In genomic region chr9:94941211-94941875, GRCh38 we compare ENCODE assay signal across 13 cellular contexts.
DNase-seq lines count a peak whose midpoint lies in the region; ATAC-seq, FAIRE-seq and TF ChIP-seq lines count a peak whose summit lies in the region.
"Had no signal": no experiment of that assay in that cellular context is flagged by ENCODE, and none has a peak within 500 bp of the region (broad histone marks: within the 10 kb centered on the region; RNA-seq: fewer than 3 reads in every experiment).

No MANE protein-coding gene starts in this region.

- ATAC-seq in heart right ventricle (peak in 6 of 8 donors; percentile 22 to 79 (median 38)), pancreas (peak; percentile 64 to 86 (median 84)), HG03097 (IDR thresholded peaks at IDR 0.05; ENCODE audit: low FRiP score, unreplicated experiment) (no peak), GM18502 (IDR thresholded peaks at IDR 0.05; ENCODE audit: poor library complexity, unreplicated experiment) (no peak)

- peak; percentile 19 for DNase-seq in COLO668 (lab: John Stamatoyannopoulos, UW; ENCODE audit: unreplicated experiment)
- peak; percentile 41 for DNase-seq in NCI-H2029 treated with DMSO at 0.1 percent for 48 hours (lab: John Stamatoyannopoulos, UW)
- DNase-seq in heart right ventricle = no peak
- DNase-seq in pancreas = peak in 1 of 6 donors; percentile 25
- DNase-seq in AG08395 (ENCODE audit: low spot score) = no peak
- DNase-seq in AG20443 (ENCODE audit: low spot score) = no peak
- DNase-seq: activated naive CD8-positive, alpha-beta T cell treated with anti-CD3 and anti-CD28 coated beads for 36 hours; C1 segment of cervical spinal cord; retina had no signal

- H3K4me1 ChIP-seq in heart right ventricle = peaks cover 8 to 52% (median 26%) of the 10 kb centered on the region in 9 donors
- peaks cover 3 to 18% (median 12%) of the 10 kb centered on the region in 3 donors for H3K4me1 ChIP-seq in pancreas

- intact Hi-C loops in heart right ventricle (cut with DNase I) = no loop called here
- intact Hi-C loops in pancreas (cut with DNase I) = no loop called here

- WGBS in heart right ventricle, 2 donors = 69 to 70% methylated on average over 3 of the region's 3 CpGs
- 56 to 57% methylated on average over 3 of the region's 3 CpGs for WGBS in pancreas, 2 donors

- H3K36me3 ChIP-seq in heart right ventricle = no peaks in the 10 kb centered on the region
- no peaks in the 10 kb centered on the region for H3K36me3 ChIP-seq in pancreas

- no peaks in the 10 kb centered on the region for H3K27me3 ChIP-seq in heart right ventricle
- no peaks in the 10 kb centered on the region for H3K27me3 ChIP-seq in pancreas

- H3K4me3 ChIP-seq in heart right ventricle (no peak overlapping the region), pancreas (no peak overlapping the region)
- H3K4me3 ChIP-seq: SK-N-MC had no signal

- no peak for FAIRE-seq in pancreas (lab: Jason Lieb, UNC)

- H3K27ac ChIP-seq in heart right ventricle = peak overlapping the region in 7 of 10 donors; percentile 22 to 73 (median 34)
- peak overlapping the region; percentile 33 to 73 (median 64) for H3K27ac ChIP-seq in pancreas
- H3K27ac ChIP-seq: epithelial cell of prostate, SK-N-MC had no signal

- TF ChIP-seq CTCF in heart right ventricle (IDR thresholded peaks at IDR 0.05) (no peak), pancreas (IDR thresholded peaks at IDR 0.05) (no peak)

- H3K9me3 ChIP-seq in heart right ventricle (no peaks in the 10 kb centered on the region), pancreas (no peaks in the 10 kb centered on the region)

Comparison
In these comparisons a context has a peak if more than half of its experiments do, and no peak if none do; other contexts are left out.
1. DNase-seq: peak in COLO668 (single experiment) and NCI-H2029 treated with DMSO at 0.1 percent for 48 hours (single experiment); none in heart right ventricle (0 of 2), AG08395 (single experiment) and AG20443 (single experiment).
2. ATAC-seq: peak in heart right ventricle (6 of 8) and pancreas (4 of 4); none in HG03097 (single experiment) and GM18502 (single experiment).